In the genomic region with DNA sequence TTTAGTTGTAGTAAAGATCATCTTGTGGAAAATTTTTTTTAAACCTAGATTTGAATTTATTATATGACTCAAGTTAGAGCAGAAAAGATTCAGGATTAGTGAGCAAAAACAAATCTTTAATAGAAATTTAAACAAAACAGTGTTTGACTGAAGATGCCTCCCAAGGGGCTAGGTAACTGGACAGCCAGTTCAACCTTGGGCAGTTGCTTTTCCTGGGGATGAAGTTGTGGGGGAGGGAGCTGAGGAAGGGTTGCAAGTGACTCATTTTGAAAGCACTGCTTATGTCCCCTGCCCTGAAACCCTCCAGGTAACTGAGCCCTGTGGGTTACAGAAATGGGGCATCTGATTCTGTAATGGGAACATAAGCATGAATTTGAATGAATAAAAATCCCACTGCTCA, we compare ENCODE assay signal across 1 cellular context.
TF ChIP-seq lines count a peak whose summit lies in the region.

No MANE protein-coding gene starts in this region.

TF ChIP-seq in GM12878, 131 proteins besides CTCF, POLR2A, EP300 and RAD21 (continued from another document and continues in another):
- TF ChIP-seq, protein P1, sequence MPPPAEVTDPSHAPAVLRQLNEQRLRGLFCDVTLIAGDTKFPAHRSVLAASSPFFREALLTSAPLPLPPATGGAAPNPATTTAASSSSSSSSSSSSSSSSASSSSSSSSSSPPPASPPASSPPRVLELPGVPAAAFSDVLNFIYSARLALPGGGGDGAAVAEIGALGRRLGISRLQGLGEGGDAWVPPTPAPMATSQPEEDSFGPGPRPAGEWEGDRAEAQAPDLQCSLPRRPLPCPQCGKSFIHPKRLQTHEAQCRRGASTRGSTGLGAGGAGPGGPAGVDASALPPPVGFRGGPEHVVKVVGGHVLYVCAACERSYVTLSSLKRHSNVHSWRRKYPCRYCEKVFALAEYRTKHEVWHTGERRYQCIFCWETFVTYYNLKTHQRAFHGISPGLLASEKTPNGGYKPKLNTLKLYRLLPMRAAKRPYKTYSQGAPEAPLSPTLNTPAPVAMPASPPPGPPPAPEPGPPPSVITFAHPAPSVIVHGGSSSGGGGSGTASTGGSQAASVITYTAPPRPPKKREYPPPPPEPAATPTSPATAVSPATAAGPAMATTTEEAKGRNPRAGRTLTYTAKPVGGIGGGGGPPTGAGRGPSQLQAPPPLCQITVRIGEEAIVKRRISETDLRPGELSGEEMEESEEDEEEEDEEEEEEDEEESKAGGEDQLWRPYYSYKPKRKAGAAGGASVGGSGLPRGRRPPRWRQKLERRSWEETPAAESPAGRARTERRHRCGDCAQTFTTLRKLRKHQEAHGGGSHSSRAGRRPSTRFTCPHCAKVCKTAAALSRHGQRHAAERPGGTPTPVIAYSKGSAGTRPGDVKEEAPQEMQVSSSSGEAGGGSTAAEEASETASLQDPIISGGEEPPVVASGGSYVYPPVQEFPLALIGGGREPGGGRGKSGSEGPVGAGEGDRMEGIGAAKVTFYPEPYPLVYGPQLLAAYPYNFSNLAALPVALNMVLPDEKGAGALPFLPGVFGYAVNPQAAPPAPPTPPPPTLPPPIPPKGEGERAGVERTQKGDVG (CRISPR knock-in tag; IDR thresholded peaks at IDR 0.05): no peak
- TF ChIP-seq, protein P2, sequence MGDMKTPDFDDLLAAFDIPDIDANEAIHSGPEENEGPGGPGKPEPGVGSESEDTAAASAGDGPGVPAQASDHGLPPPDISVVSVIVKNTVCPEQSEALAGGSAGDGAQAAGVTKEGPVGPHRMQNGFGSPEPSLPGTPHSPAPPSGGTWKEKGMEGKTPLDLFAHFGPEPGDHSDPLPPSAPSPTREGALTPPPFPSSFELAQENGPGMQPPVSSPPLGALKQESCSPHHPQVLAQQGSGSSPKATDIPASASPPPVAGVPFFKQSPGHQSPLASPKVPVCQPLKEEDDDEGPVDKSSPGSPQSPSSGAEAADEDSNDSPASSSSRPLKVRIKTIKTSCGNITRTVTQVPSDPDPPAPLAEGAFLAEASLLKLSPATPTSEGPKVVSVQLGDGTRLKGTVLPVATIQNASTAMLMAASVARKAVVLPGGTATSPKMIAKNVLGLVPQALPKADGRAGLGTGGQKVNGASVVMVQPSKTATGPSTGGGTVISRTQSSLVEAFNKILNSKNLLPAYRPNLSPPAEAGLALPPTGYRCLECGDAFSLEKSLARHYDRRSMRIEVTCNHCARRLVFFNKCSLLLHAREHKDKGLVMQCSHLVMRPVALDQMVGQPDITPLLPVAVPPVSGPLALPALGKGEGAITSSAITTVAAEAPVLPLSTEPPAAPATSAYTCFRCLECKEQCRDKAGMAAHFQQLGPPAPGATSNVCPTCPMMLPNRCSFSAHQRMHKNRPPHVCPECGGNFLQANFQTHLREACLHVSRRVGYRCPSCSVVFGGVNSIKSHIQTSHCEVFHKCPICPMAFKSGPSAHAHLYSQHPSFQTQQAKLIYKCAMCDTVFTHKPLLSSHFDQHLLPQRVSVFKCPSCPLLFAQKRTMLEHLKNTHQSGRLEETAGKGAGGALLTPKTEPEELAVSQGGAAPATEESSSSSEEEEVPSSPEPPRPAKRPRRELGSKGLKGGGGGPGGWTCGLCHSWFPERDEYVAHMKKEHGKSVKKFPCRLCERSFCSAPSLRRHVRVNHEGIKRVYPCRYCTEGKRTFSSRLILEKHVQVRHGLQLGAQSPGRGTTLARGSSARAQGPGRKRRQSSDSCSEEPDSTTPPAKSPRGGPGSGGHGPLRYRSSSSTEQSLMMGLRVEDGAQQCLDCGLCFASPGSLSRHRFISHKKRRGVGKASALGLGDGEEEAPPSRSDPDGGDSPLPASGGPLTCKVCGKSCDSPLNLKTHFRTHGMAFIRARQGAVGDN (IDR thresholded peaks at IDR 0.05): no peak
- TF ChIP-seq, protein P3, sequence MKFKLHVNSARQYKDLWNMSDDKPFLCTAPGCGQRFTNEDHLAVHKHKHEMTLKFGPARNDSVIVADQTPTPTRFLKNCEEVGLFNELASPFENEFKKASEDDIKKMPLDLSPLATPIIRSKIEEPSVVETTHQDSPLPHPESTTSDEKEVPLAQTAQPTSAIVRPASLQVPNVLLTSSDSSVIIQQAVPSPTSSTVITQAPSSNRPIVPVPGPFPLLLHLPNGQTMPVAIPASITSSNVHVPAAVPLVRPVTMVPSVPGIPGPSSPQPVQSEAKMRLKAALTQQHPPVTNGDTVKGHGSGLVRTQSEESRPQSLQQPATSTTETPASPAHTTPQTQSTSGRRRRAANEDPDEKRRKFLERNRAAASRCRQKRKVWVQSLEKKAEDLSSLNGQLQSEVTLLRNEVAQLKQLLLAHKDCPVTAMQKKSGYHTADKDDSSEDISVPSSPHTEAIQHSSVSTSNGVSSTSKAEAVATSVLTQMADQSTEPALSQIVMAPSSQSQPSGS (IDR thresholded peaks at IDR 0.05; ENCODE audit: low read length): no peak
- TF ChIP-seq IKZF1 (conservative IDR thresholded peaks at IDR 0.05): peak; percentile 87
- TF ChIP-seq HDGF (IDR thresholded peaks at IDR 0.05): no peak
- TF ChIP-seq ASH2L (IDR thresholded peaks at IDR 0.05; ENCODE audit: borderline replicate concordance, low read depth): no peak
- TF ChIP-seq NBN (IDR thresholded peaks at IDR 0.05): no peak
- TF ChIP-seq, protein P4, sequence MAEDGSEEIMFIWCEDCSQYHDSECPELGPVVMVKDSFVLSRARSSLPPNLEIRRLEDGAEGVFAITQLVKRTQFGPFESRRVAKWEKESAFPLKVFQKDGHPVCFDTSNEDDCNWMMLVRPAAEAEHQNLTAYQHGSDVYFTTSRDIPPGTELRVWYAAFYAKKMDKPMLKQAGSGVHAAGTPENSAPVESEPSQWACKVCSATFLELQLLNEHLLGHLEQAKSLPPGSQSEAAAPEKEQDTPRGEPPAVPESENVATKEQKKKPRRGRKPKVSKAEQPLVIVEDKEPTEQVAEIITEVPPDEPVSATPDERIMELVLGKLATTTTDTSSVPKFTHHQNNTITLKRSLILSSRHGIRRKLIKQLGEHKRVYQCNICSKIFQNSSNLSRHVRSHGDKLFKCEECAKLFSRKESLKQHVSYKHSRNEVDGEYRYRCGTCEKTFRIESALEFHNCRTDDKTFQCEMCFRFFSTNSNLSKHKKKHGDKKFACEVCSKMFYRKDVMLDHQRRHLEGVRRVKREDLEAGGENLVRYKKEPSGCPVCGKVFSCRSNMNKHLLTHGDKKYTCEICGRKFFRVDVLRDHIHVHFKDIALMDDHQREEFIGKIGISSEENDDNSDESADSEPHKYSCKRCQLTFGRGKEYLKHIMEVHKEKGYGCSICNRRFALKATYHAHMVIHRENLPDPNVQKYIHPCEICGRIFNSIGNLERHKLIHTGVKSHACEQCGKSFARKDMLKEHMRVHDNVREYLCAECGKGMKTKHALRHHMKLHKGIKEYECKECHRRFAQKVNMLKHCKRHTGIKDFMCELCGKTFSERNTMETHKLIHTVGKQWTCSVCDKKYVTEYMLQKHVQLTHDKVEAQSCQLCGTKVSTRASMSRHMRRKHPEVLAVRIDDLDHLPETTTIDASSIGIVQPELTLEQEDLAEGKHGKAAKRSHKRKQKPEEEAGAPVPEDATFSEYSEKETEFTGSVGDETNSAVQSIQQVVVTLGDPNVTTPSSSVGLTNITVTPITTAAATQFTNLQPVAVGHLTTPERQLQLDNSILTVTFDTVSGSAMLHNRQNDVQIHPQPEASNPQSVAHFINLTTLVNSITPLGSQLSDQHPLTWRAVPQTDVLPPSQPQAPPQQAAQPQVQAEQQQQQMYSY (CRISPR knock-in tag; IDR thresholded peaks at IDR 0.05): no peak
- no peak for TF ChIP-seq SPI1 (IDR thresholded peaks at IDR 0.05; ENCODE audit: borderline replicate concordance, insufficient read depth, low read depth, low read length)
- TF ChIP-seq TAF1 (IDR thresholded peaks at IDR 0.05; ENCODE audit: borderline replicate concordance, low read depth, low read length): no peak
- TF ChIP-seq POLR2AphosphoS2 (IDR thresholded peaks at IDR 0.05; ENCODE audit: low read depth, low read length): no peak
- TF ChIP-seq KLF5 (IDR thresholded peaks at IDR 0.05; ENCODE audit: partially characterized antibody): no peak
- peak; percentile 60; the same call in 1 of the 2 replicates for TF ChIP-seq ZNF217 (IDR thresholded peaks at IDR 0.05)
- no peak for TF ChIP-seq KAT2A (conservative IDR thresholded peaks at IDR 0.05; ENCODE audit: control insufficient read depth, low read depth, low read length)
- no peak for TF ChIP-seq EGR1 (IDR thresholded peaks at IDR 0.05; ENCODE audit: borderline replicate concordance in 1 of 2, low read depth in 2 of 2, low read length in 2 of 2)
- no peak for TF ChIP-seq TCF12 (IDR thresholded peaks at IDR 0.05; ENCODE audit: low read depth, low read length)
- TF ChIP-seq EZH2 (IDR thresholded peaks at IDR 0.05; ENCODE audit: borderline replicate concordance, control insufficient read depth, low read depth, low read length): no peak
- no peak for TF ChIP-seq YY1 (IDR thresholded peaks at IDR 0.05; ENCODE audit: low read depth, low read length)
- TF ChIP-seq ETV6 (conservative IDR thresholded peaks at IDR 0.05 in 1 of 2, IDR thresholded peaks at IDR 0.05 in 1 of 2; ENCODE audit: borderline replicate concordance in 1 of 2, low read depth in 1 of 2): peak in 1 of 2 experiments; percentile 74; a peak in 2 of 4 replicates
- TF ChIP-seq, protein P5, sequence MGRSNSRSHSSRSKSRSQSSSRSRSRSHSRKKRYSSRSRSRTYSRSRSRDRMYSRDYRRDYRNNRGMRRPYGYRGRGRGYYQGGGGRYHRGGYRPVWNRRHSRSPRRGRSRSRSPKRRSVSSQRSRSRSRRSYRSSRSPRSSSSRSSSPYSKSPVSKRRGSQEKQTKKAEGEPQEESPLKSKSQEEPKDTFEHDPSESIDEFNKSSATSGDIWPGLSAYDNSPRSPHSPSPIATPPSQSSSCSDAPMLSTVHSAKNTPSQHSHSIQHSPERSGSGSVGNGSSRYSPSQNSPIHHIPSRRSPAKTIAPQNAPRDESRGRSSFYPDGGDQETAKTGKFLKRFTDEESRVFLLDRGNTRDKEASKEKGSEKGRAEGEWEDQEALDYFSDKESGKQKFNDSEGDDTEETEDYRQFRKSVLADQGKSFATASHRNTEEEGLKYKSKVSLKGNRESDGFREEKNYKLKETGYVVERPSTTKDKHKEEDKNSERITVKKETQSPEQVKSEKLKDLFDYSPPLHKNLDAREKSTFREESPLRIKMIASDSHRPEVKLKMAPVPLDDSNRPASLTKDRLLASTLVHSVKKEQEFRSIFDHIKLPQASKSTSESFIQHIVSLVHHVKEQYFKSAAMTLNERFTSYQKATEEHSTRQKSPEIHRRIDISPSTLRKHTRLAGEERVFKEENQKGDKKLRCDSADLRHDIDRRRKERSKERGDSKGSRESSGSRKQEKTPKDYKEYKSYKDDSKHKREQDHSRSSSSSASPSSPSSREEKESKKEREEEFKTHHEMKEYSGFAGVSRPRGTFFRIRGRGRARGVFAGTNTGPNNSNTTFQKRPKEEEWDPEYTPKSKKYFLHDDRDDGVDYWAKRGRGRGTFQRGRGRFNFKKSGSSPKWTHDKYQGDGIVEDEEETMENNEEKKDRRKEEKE (IDR thresholded peaks at IDR 0.05): no peak
- TF ChIP-seq RCOR1 (conservative IDR thresholded peaks at IDR 0.05; ENCODE audit: low read depth, low read length): no peak
- no peak for TF ChIP-seq HDAC6 (IDR thresholded peaks at IDR 0.05; ENCODE audit: unreplicated experiment)
- TF ChIP-seq NR2F1 (conservative IDR thresholded peaks at IDR 0.05): peak; percentile 51; the same call in 1 of the 2 replicates
- TF ChIP-seq MTA2 (IDR thresholded peaks at IDR 0.05; ENCODE audit: low read depth): peak; percentile 59
- peak; percentile 71 for TF ChIP-seq RUNX3 (IDR thresholded peaks at IDR 0.05; ENCODE audit: low read length)
- TF ChIP-seq POU2F2 (IDR thresholded peaks at IDR 0.05; ENCODE audit: borderline replicate concordance, low read depth, low read length): 0 out of 3 replicates have a peak, but pooled peaks have one; percentile 33
- no peak for TF ChIP-seq ZSCAN29 (IDR thresholded peaks at IDR 0.05)
- TF ChIP-seq SIX5 (IDR thresholded peaks at IDR 0.05; ENCODE audit: low read depth, low read length, severe bottlenecking): no peak
- no peak for TF ChIP-seq CBFB (IDR thresholded peaks at IDR 0.05; ENCODE audit: low read depth)
- TF ChIP-seq, protein P6, sequence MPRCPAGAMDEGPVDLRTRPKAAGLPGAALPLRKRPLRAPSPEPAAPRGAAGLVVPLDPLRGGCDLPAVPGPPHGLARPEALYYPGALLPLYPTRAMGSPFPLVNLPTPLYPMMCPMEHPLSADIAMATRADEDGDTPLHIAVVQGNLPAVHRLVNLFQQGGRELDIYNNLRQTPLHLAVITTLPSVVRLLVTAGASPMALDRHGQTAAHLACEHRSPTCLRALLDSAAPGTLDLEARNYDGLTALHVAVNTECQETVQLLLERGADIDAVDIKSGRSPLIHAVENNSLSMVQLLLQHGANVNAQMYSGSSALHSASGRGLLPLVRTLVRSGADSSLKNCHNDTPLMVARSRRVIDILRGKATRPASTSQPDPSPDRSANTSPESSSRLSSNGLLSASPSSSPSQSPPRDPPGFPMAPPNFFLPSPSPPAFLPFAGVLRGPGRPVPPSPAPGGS (IDR thresholded peaks at IDR 0.05; ENCODE audit: borderline replicate concordance, insufficient read depth, low read depth, low read length, poor library complexity, severe bottlenecking): no peak
- TF ChIP-seq, protein P7, sequence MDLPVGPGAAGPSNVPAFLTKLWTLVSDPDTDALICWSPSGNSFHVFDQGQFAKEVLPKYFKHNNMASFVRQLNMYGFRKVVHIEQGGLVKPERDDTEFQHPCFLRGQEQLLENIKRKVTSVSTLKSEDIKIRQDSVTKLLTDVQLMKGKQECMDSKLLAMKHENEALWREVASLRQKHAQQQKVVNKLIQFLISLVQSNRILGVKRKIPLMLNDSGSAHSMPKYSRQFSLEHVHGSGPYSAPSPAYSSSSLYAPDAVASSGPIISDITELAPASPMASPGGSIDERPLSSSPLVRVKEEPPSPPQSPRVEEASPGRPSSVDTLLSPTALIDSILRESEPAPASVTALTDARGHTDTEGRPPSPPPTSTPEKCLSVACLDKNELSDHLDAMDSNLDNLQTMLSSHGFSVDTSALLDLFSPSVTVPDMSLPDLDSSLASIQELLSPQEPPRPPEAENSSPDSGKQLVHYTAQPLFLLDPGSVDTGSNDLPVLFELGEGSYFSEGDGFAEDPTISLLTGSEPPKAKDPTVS (IDR thresholded peaks at IDR 0.05; ENCODE audit: low read depth, low read length): no peak
- TF ChIP-seq NFYA (IDR thresholded peaks at IDR 0.05; ENCODE audit: borderline replicate concordance, low read depth, low read length): no peak
- no peak for TF ChIP-seq BRCA1 (IDR thresholded peaks at IDR 0.05; ENCODE audit: low read depth, low read length)
